In the genomic region with DNA sequence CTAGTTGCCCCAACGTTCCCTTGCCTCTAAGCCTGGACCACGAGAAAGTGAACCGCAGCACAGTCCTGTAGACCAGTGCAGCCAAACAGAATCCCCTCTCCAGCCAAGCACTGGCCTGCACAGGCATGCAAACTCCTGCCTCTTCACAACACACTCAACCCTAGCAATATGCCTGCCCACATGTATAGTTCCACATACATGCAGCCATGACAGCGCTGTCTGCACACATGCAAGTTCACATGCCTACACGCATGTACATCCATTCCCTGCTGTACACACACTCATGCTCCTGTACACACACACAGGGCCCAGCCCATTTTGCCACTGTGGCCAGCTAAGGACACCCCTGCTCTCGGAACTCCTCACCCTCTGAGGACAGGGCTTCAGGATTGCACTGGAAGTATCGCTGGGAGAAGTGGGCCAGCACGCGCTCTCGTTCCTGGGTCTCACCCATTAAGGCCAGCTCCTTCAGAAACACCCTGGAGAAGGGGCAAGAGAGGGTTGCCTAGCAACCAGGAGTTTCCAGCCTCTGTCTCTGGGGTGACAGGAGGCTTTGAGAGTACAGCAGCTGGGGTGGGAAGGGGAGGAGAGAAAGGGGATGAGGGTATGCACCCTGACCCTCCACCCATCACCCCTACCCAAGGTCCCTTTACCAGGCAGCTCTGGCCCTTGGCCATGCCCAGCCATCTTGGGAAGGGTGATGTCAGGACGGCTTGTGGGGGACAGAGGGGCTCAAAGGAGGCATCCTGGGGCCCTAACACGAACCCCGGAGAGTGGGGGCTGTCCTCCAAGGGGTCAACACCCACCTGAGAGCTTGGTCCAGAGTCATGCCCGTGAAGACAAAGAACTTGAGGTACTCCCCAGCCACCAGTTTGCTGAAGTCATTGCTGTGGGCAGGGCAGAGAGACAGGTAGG, we compare ENCODE assay signal across 14 cellular contexts. TPM values are rescaled to one million over a fixed set of nuclear protein-coding genes. Genes with fewer than 3 reads are reported as not detected.
A peak's percentile ranks its signal among the peaks of the same experiment; 100 is the strongest.
DNase-seq lines count a peak whose midpoint lies in the region; ATAC-seq and FAIRE-seq lines count a peak whose summit lies in the region.
"Had no signal": no experiment of that assay in that cellular context is flagged by ENCODE, and none has a peak within 500 bp of the region (broad histone marks: within the 10 kb centered on the region; RNA-seq: fewer than 3 reads in every experiment).

No MANE protein-coding gene starts in this region.

- H3K36me3 Mint-ChIP-seq in activated naive CD4-positive, alpha-beta T cell treated with anti-CD3 and anti-CD28 coated beads, Interleukin-2, amount 10 ng/mL, durations not matched to agents 7 days and 5 days: no peaks in the 10 kb centered on the region
- H3K36me3 Mint-ChIP-seq in activated naive CD8-positive, alpha-beta T cell treated with anti-CD3 and anti-CD28 coated beads, Interleukin-2, amount 50 U/mL, for 24 hours (ENCODE audit: low read depth): no peaks in the 10 kb centered on the region

- H3K27ac ChIP-seq in muscle layer of colon (ENCODE audit: low read depth, low read length) (peak overlapping the region; percentile 99), GM23248 (no peak overlapping the region)
- H3K27ac ChIP-seq: PC-9 had no signal

- CTCF ChIA-PET in activated naive CD4-positive, alpha-beta T cell treated with anti-CD3 and anti-CD28 coated beads, Interleukin-2, amount 10 ng/mL, durations not matched to agents 7 days and 5 days (lab: Charles Lee): interaction anchor here (0.7 to 3.0 kb wide), 5 partner anchors 11 to 181 kb away, joined by 3 to 11 read pairs (median 7); no protein-coding TSS in a partner anchor

- H3K27me3 Mint-ChIP-seq in activated naive CD4-positive, alpha-beta T cell treated with anti-CD3 and anti-CD28 coated beads, Interleukin-2, amount 10 ng/mL, durations not matched to agents 7 days and 5 days: peaks cover 91% of the 10 kb centered on the region
- H3K27me3 Mint-ChIP-seq in activated naive CD8-positive, alpha-beta T cell treated with anti-CD3 and anti-CD28 coated beads, Interleukin-2, amount 50 U/mL, for 24 hours: peaks cover 29% of the 10 kb centered on the region

- in situ Hi-C loops in GM23248 (cut with MboI): no loop called here

- H3K36me3 ChIP-seq in muscle layer of colon (ENCODE audit: insufficient read depth, low read length) (no peaks in the 10 kb centered on the region), GM23248 (ENCODE audit: low read depth) (no peaks in the 10 kb centered on the region)

- H3K27ac Mint-ChIP-seq in activated naive CD4-positive, alpha-beta T cell treated with anti-CD3 and anti-CD28 coated beads, Interleukin-2, amount 10 ng/mL, durations not matched to agents 7 days and 5 days: no peak overlapping the region
- peak overlapping the region; percentile 57 for H3K27ac Mint-ChIP-seq in activated naive CD8-positive, alpha-beta T cell treated with anti-CD3 and anti-CD28 coated beads, Interleukin-2, amount 50 U/mL, for 24 hours

- no peak for ATAC-seq in activated naive CD8-positive, alpha-beta T cell treated with anti-CD3 and anti-CD28 coated beads, Interleukin-2, amount 50 U/mL, for 24 hours
- ATAC-seq in left lobe of liver: no peak

- no peaks in the 10 kb centered on the region for H3F3A ChIP-seq in GM23248 (ENCODE audit: insufficient read depth)

- 74 to 80% methylated on average over 12 to 14 of the region's 14 CpGs for WGBS in GM23248 (ENCODE audit: low coverage in 1 of 2, low lambda C conversion rate in 2 of 2, missing lambda C conversion rate in 2 of 2), 2 experiments

- H3K9ac ChIP-seq in muscle layer of colon (ENCODE audit: low read length): no peak overlapping the region
- no peak overlapping the region for H3K9ac ChIP-seq in GM23248

- no peaks in the 10 kb centered on the region for H3K79me2 ChIP-seq in GM23248 (ENCODE audit: insufficient read depth)

- no peaks in the 10 kb centered on the region for H3K9me2 ChIP-seq in GM23248 (ENCODE audit: insufficient read depth)

- peak; percentile 48 for FAIRE-seq in urothelium cell line (lab: Jason Lieb, UNC)
- FAIRE-seq: colon, G401.6 had no signal

- H3K9me3 ChIP-seq in muscle layer of colon (ENCODE audit: low read length): no peaks in the 10 kb centered on the region
- no peaks in the 10 kb centered on the region for H3K9me3 ChIP-seq in GM23248 (ENCODE audit: low read depth)

- H3K4me1 Mint-ChIP-seq in activated naive CD4-positive, alpha-beta T cell treated with anti-CD3 and anti-CD28 coated beads, Interleukin-2, amount 10 ng/mL, durations not matched to agents 7 days and 5 days: peaks cover 36% of the 10 kb centered on the region
- peaks cover 44% of the 10 kb centered on the region for H3K4me1 Mint-ChIP-seq in activated naive CD8-positive, alpha-beta T cell treated with anti-CD3 and anti-CD28 coated beads, Interleukin-2, amount 50 U/mL, for 24 hours

- DNase-seq in activated naive CD4-positive, alpha-beta T cell treated with anti-CD3 and anti-CD28 coated beads, Interleukin-2, amount 10 ng/mL, durations not matched to agents 7 days and 5 days: no peak
- DNase-seq in activated naive CD4-positive, alpha-beta T cell treated with Interleukin-2 at 50 U/mL for 16 hours: no peak
- DNase-seq in activated naive CD8-positive, alpha-beta T cell treated with anti-CD3 and anti-CD28 coated beads, Interleukin-2, amount 50 U/mL, for 24 hours: no peak
- DNase-seq in urothelium cell line (ENCODE audit: low spot score) (no peak), H4 (ENCODE audit: low spot score) (no peak), left lobe of liver (ENCODE audit: low spot score) (no peak), GM23248 (no peak)
- DNase-seq: NCI-H2171, PC-9, T1000 had no signal

- H3K4me2 ChIP-seq in GM23248 (ENCODE audit: unreplicated experiment): no peak overlapping the region
- H3K4me2 ChIP-seq: PC-9 had no signal

- H3K9me3 Mint-ChIP-seq in activated naive CD4-positive, alpha-beta T cell treated with anti-CD3 and anti-CD28 coated beads, Interleukin-2, amount 10 ng/mL, durations not matched to agents 7 days and 5 days: no peaks in the 10 kb centered on the region
- no peaks in the 10 kb centered on the region for H3K9me3 Mint-ChIP-seq in activated naive CD8-positive, alpha-beta T cell treated with anti-CD3 and anti-CD28 coated beads, Interleukin-2, amount 50 U/mL, for 24 hours

- H3K4me3 Mint-ChIP-seq in activated naive CD4-positive, alpha-beta T cell treated with anti-CD3 and anti-CD28 coated beads, Interleukin-2, amount 10 ng/mL, durations not matched to agents 7 days and 5 days: peak overlapping the region; percentile 59
- H3K4me3 Mint-ChIP-seq in activated naive CD8-positive, alpha-beta T cell treated with anti-CD3 and anti-CD28 coated beads, Interleukin-2, amount 50 U/mL, for 24 hours: peak overlapping the region; percentile 69

- peak overlapping the region in 1 of 2 donors; percentile 69 for H3K4me3 ChIP-seq in muscle layer of colon (ENCODE audit: low read depth in 1 of 2, low read length in 2 of 2)
- no peak overlapping the region for H3K4me3 ChIP-seq in GM23248
- H3K4me3 ChIP-seq: PC-9 had no signal

- H3K4me1 ChIP-seq in muscle layer of colon (ENCODE audit: insufficient read depth, low read length) (peaks cover 20% of the 10 kb centered on the region), GM23248 (ENCODE audit: insufficient read depth) (no peaks in the 10 kb centered on the region)

- peaks cover 21 to 70% of the 10 kb centered on the region in 2 donors for H3K27me3 ChIP-seq in muscle layer of colon (ENCODE audit: control insufficient read depth in 1 of 2, insufficient read depth in 2 of 2, low read length in 2 of 2)
- peaks cover 16% of the 10 kb centered on the region for H3K27me3 ChIP-seq in GM23248 (replicated peaks; ENCODE audit: insufficient read depth)

- H2AFZ ChIP-seq in GM23248: no peak overlapping the region
- H2AFZ ChIP-seq: PC-9 had no signal

- no peaks in the 10 kb centered on the region for H4K20me1 ChIP-seq in GM23248 (ENCODE audit: insufficient read depth)

RNA-seq across cellular contexts. Expression of a gene that starts 7.0 kb away (rescaled TPM):
- 0.06 TPM in 1 of 2 replicates, not detected in the other for total RNA-seq in H4 (2014; rRNA removed; shearing (Covaris generic))
- 7.0 TPM for total RNA-seq in left lobe of liver
- total RNA-seq in GM23248 (2014; rRNA removed; shearing (Covaris generic)): 1.0 and 11.3 TPM in 2 replicates
- polyA plus RNA-seq in GM23248 (2016; fragmentation: Nextera tagmentation; extraction: Ambion mirVana): 0.95 and 1.8 TPM in 2 replicates

RNA-seq across cellular contexts. Expression of a gene that starts 9.0 kb away (rescaled TPM):
- 7.3 and 10.3 TPM in 2 replicates for total RNA-seq in H4 (2014; rRNA removed; shearing (Covaris generic))
- 12.7 TPM for total RNA-seq in left lobe of liver
- total RNA-seq in GM23248 (2014; rRNA removed; shearing (Covaris generic)): 23.1 and 23.6 TPM in 2 replicates
- 17.7 and 19.8 TPM in 2 replicates for polyA plus RNA-seq in GM23248 (2016; fragmentation: Nextera tagmentation; extraction: Ambion mirVana)

RNA-seq across cellular contexts. Expression of a gene that starts 16.1 kb away (rescaled TPM):
- 6.1 and 6.7 TPM in 2 replicates for total RNA-seq in H4 (2014; rRNA removed; shearing (Covaris generic))
- 9.0 TPM for total RNA-seq in left lobe of liver
- 21.5 and 34.7 TPM in 2 replicates for total RNA-seq in GM23248 (2014; rRNA removed; shearing (Covaris generic))
- 5.7 and 6.7 TPM in 2 replicates for polyA plus RNA-seq in GM23248 (2016; fragmentation: Nextera tagmentation; extraction: Ambion mirVana)

RNA-seq across cellular contexts. Expression of a gene that starts 20.8 kb away (rescaled TPM):
- total RNA-seq in H4 (2014; rRNA removed; shearing (Covaris generic)): 47.4 and 64.5 TPM in 2 replicates
- 23.4 TPM for total RNA-seq in left lobe of liver
- 54.1 and 58.8 TPM in 2 replicates for total RNA-seq in GM23248 (2014; rRNA removed; shearing (Covaris generic))
- polyA plus RNA-seq in GM23248 (2016; fragmentation: Nextera tagmentation; extraction: Ambion mirVana): 85.9 and 87.6 TPM in 2 replicates

RNA-seq across cellular contexts. Expression of a gene that starts 39.7 kb away (rescaled TPM):
- total RNA-seq in H4 (2014; rRNA removed; shearing (Covaris generic)): not detected in 2 replicates
- not detected for total RNA-seq in left lobe of liver
- not detected in 2 replicates for total RNA-seq in GM23248 (2014; rRNA removed; shearing (Covaris generic))
- not detected in 2 replicates for polyA plus RNA-seq in GM23248 (2016; fragmentation: Nextera tagmentation; extraction: Ambion mirVana)
- polyA plus RNA-seq: BJ had no signal
